Comparison of ENCODE assay signal across 11 cellular contexts in genomic region chr18:22467760-22468553, GRCh38. TPM values are rescaled to one million over a fixed set of nuclear protein-coding genes. Genes with fewer than 3 reads are reported as not detected.
A peak's percentile ranks its signal among the peaks of the same experiment; 100 is the strongest.
DNase-seq lines count a peak whose midpoint lies in the region; ATAC-seq, FAIRE-seq and TF ChIP-seq lines count a peak whose summit lies in the region.
"Had no signal": no experiment of that assay in that cellular context is flagged by ENCODE, and none has a peak within 500 bp of the region (broad histone marks: within the 10 kb centered on the region; RNA-seq: fewer than 3 reads in every experiment).

No MANE protein-coding gene starts in this region.

- H3K36me3 ChIP-seq in astrocyte (ENCODE audit: insufficient read depth, low read length) (no peaks in the 10 kb centered on the region), keratinocyte (ENCODE audit: control insufficient read depth in 2 of 2, extremely low read depth in 1 of 2, insufficient read depth in 2 of 2, low read length in 2 of 2) (no peaks in the 10 kb centered on the region), neural progenitor cell (no peaks in the 10 kb centered on the region)

- H3K9me3 ChIP-seq in astrocyte (ENCODE audit: insufficient read depth, low read depth, low read length) (peaks cover 4% of the 10 kb centered on the region), keratinocyte (ENCODE audit: control insufficient read depth, low read depth, low read length) (peaks cover 5% of the 10 kb centered on the region), neural progenitor cell (ENCODE audit: low read depth) (no peaks in the 10 kb centered on the region)

- no peaks in the 10 kb centered on the region for H3F3A ChIP-seq in neural progenitor cell (ENCODE audit: low read depth)

- H3K36me3 Mint-ChIP-seq in astrocyte (ENCODE audit: low read depth, unreplicated experiment) (peaks cover 2% of the 10 kb centered on the region), neural progenitor cell (no peaks in the 10 kb centered on the region)

- H3K27me3 ChIP-seq in astrocyte (ENCODE audit: insufficient read depth, low read length) (no peaks in the 10 kb centered on the region), keratinocyte (ENCODE audit: control insufficient read depth, extremely low read depth, insufficient read depth, low read length) (no peaks in the 10 kb centered on the region), neural progenitor cell (no peaks in the 10 kb centered on the region)

- H3K4me3 ChIP-seq in AG04449 (ENCODE audit: low read depth, low read length) (no peak overlapping the region), astrocyte (ENCODE audit: insufficient read depth, low read depth, low read length) (no peak overlapping the region), keratinocyte (ENCODE audit: control insufficient read depth in 2 of 3, extremely low read depth in 1 of 3, insufficient read depth in 2 of 3, low read depth in 1 of 3, low read length in 3 of 3) (no peak overlapping the region), neural progenitor cell (no peak overlapping the region)

- peaks cover 60% of the 10 kb centered on the region for H3K4me1 Mint-ChIP-seq in astrocyte (ENCODE audit: low read depth, unreplicated experiment)
- H3K4me1 Mint-ChIP-seq in neural progenitor cell: peaks cover 19% of the 10 kb centered on the region

- peaks cover 62% of the 10 kb centered on the region for H3K4me1 ChIP-seq in astrocyte (ENCODE audit: insufficient read depth, low read length)
- H3K4me1 ChIP-seq in keratinocyte (ENCODE audit: control insufficient read depth, extremely low read depth, insufficient read depth, low read length): peaks cover 41% of the 10 kb centered on the region
- H3K4me1 ChIP-seq in neural progenitor cell: no peaks in the 10 kb centered on the region

- no peak overlapping the region for H2AFZ ChIP-seq in astrocyte (ENCODE audit: low read depth, low read length)
- peak overlapping the region; percentile 52 for H2AFZ ChIP-seq in keratinocyte (ENCODE audit: control insufficient read depth, low read length)
- H2AFZ ChIP-seq in neural progenitor cell (replicated peaks): no peak overlapping the region

- H3K27me3 Mint-ChIP-seq in astrocyte (ENCODE audit: low read depth, unreplicated experiment) (no peaks in the 10 kb centered on the region), neural progenitor cell (ENCODE audit: insufficient read depth, low read depth) (peaks cover 8% of the 10 kb centered on the region)

- dilution Hi-C loops in keratinocyte (cut with MboI; ENCODE audit: extremely low pct_ligation_motif_present, low sequenced_read_pairs): no loop called here

- H3K9ac ChIP-seq in astrocyte (ENCODE audit: low read length): peak overlapping the region; percentile 72
- peak overlapping the region; percentile 74 for H3K9ac ChIP-seq in keratinocyte (ENCODE audit: control insufficient read depth, extremely low read depth, insufficient read depth, low read length)
- no peak overlapping the region for H3K9ac ChIP-seq in neural progenitor cell

- H3K4me3 Mint-ChIP-seq in astrocyte (ENCODE audit: unreplicated experiment): peak overlapping the region; percentile 23
- no peak overlapping the region for H3K4me3 Mint-ChIP-seq in neural progenitor cell

- H3K4me2 ChIP-seq in astrocyte (ENCODE audit: low read length): peak overlapping the region; percentile 78
- H3K4me2 ChIP-seq in keratinocyte (ENCODE audit: control insufficient read depth, extremely low read depth, insufficient read depth, low read depth, low read length): peak overlapping the region; percentile 34
- no peak overlapping the region for H3K4me2 ChIP-seq in neural progenitor cell

- DNase-seq in AG04449 (ENCODE audit: low read depth, low spot score): peak; percentile 92
- DNase-seq in HS-5 (ENCODE audit: low read depth): peak; percentile 98
- DNase-seq in astrocyte (ENCODE audit: low read depth): peak; percentile 99
- peak; percentile 84 for DNase-seq in keratinocyte (ENCODE audit: low read depth, low spot score)
- no peak for DNase-seq in medulla oblongata (ENCODE audit: extremely low spot score)
- no peak for DNase-seq in neural progenitor cell (ENCODE audit: low spot score)
- DNase-seq: effector memory CD4-positive, alpha-beta T cell; NCI-H1105; SIG-M5 had no signal

- H3K27ac Mint-ChIP-seq in astrocyte (ENCODE audit: unreplicated experiment) (peak overlapping the region; percentile 96), neural progenitor cell (no peak overlapping the region)

- H3K9me1 ChIP-seq in keratinocyte (ENCODE audit: control insufficient read depth, extremely low read depth, insufficient read depth, low read length): no peaks in the 10 kb centered on the region

- ATAC-seq in GM21423 (IDR thresholded peaks at IDR 0.05; ENCODE audit: unreplicated experiment): no peak
- no peak for ATAC-seq in HG03045 (IDR thresholded peaks at IDR 0.05; ENCODE audit: unreplicated experiment)

- CTCF ChIA-PET in AG04449 (lab: Yijun Ruan, JAX): interaction anchor here (1.6 kb wide), 1 partner anchor 95 kb away, joined by 5 read pairs; no protein-coding TSS in a partner anchor

- peak overlapping the region; percentile 94 for H3K27ac ChIP-seq in astrocyte (ENCODE audit: low read depth, low read length)
- peak overlapping the region; percentile 99 for H3K27ac ChIP-seq in keratinocyte (ENCODE audit: control insufficient read depth, insufficient read depth, low read length)
- no peak overlapping the region for H3K27ac ChIP-seq in neural progenitor cell

- FAIRE-seq in astrocyte (lab: Jason Lieb, UNC) (peak; percentile 72), keratinocyte (lab: Jason Lieb, UNC) (peak; percentile 93)

- H3K9me3 Mint-ChIP-seq in astrocyte (ENCODE audit: unreplicated experiment) (no peaks in the 10 kb centered on the region), neural progenitor cell (no peaks in the 10 kb centered on the region)

- POLR2A ChIA-PET in AG04449 (lab: Yijun Ruan, JAX): no interaction called here

- no peak for TF ChIP-seq CTCF in AG04449 (IDR thresholded peaks at IDR 0.05; ENCODE audit: insufficient read depth, low read length, missing control alignments)
- no peak for TF ChIP-seq CTCF in astrocyte (IDR thresholded peaks at IDR 0.05; ENCODE audit: insufficient read depth, low read depth, low read length)
- TF ChIP-seq CTCF in keratinocyte (optimal IDR thresholded peaks at IDR 0.05 in 1 of 3, IDR thresholded peaks at IDR 0.05 in 1 of 3, conservative IDR thresholded peaks at IDR 0.05 in 1 of 3; ENCODE audit: extremely low read depth in 1 of 3, insufficient read depth in 2 of 3, low read length in 3 of 3): no peak
- no peak for TF ChIP-seq CTCF in neural progenitor cell (IDR thresholded peaks at IDR 0.05)

- H3K79me2 ChIP-seq in astrocyte (ENCODE audit: insufficient read depth, low read length) (no peaks in the 10 kb centered on the region), keratinocyte (ENCODE audit: control insufficient read depth, insufficient read depth, low read length) (no peaks in the 10 kb centered on the region), neural progenitor cell (ENCODE audit: low read depth) (no peaks in the 10 kb centered on the region)

- no peaks in the 10 kb centered on the region for H4K20me1 ChIP-seq in astrocyte (ENCODE audit: insufficient read depth, low read length)
- H4K20me1 ChIP-seq in keratinocyte (ENCODE audit: control insufficient read depth, extremely low read depth, insufficient read depth, low read length): no peaks in the 10 kb centered on the region
- H4K20me1 ChIP-seq in neural progenitor cell (ENCODE audit: low read depth): no peaks in the 10 kb centered on the region

RNA-seq across cellular contexts. Expression of gene CTAGE1, which starts 50.2 kb away (rescaled TPM):
- total RNA-seq in astrocyte (0.12 and 0.30 TPM in 2 replicates), neural progenitor cell (ENCODE audit: low replicate concordance) (not detected in 2 replicates)
- not detected in 3 replicates for polyA plus RNA-seq in keratinocyte
- polyA plus RNA-seq in keratinocyte (2011; ENCODE audit: low read depth): not detected
- not detected in 2 replicates for polyA plus RNA-seq in keratinocyte (2011; cell fraction: cytosol; rRNA removed)
- not detected in 2 replicates for polyA plus RNA-seq in keratinocyte (2011; cell fraction: nucleus; rRNA removed)
- polyA plus RNA-seq in keratinocyte (2012; ENCODE audit: low replicate concordance): not detected in 2 replicates
- not detected in 3 replicates for polyA minus RNA-seq in keratinocyte
- not detected for polyA minus RNA-seq in keratinocyte (2011; cell fraction: cytosol; rRNA and poly(A)+ RNA removed)
- not detected in 2 replicates for polyA minus RNA-seq in keratinocyte (2011; cell fraction: nucleus; rRNA and poly(A)+ RNA removed)

Comparison
In these comparisons a context has a peak if more than half of its experiments do, and no peak if none do; other contexts are left out.
1. DNase-seq: peak in AG04449 (single experiment), HS-5 (single experiment), astrocyte (single experiment) and keratinocyte (single experiment); none in medulla oblongata (single experiment) and neural progenitor cell (single experiment).